Comparison of ENCODE assay signal across 20 cellular contexts in genomic region chr4:92445127-92445526, GRCh38.
"Had no signal": no experiment of that assay in that cellular context is flagged by ENCODE, and none has a peak within 500 bp of the region (broad histone marks: within the 10 kb centered on the region; RNA-seq: fewer than 3 reads in every experiment).

No MANE protein-coding gene starts in this region.

- H2AFZ ChIP-seq: hepatocyte had no signal

- H3K27ac Mint-ChIP-seq: naive thymus-derived CD8-positive, alpha-beta T cell; stimulated activated effector memory CD8-positive, alpha-beta T cell treated with anti-CD3 and anti-CD28 coated beads, Interleukin-12 subunit alpha, Interleukin-12 subunit beta, amount 100 ng/mL, for 72 hours had no signal

- H3K36me3 Mint-ChIP-seq: naive thymus-derived CD8-positive, alpha-beta T cell; stimulated activated effector memory CD8-positive, alpha-beta T cell treated with anti-CD3 and anti-CD28 coated beads, Interleukin-12 subunit alpha, Interleukin-12 subunit beta, amount 100 ng/mL, for 72 hours had no signal

- H3K4me2 ChIP-seq: hepatocyte had no signal

- H3K9me3 ChIP-seq: colonic mucosa, mucosa of descending colon, neutrophil, psoas muscle, right lobe of liver, tibial artery, upper lobe of left lung, uterus had no signal

- H3K27me3 ChIP-seq: colonic mucosa, hepatocyte, neutrophil, right lobe of liver, tibial artery, upper lobe of left lung, uterus had no signal

- H3K4me3 ChIP-seq: colonic mucosa, hepatocyte, mucosa of descending colon, psoas muscle, right lobe of liver, tibial artery, upper lobe of left lung, uterus had no signal

- H3K4me3 Mint-ChIP-seq: naive thymus-derived CD8-positive, alpha-beta T cell; stimulated activated effector memory CD8-positive, alpha-beta T cell treated with anti-CD3 and anti-CD28 coated beads, Interleukin-12 subunit alpha, Interleukin-12 subunit beta, amount 100 ng/mL, for 72 hours had no signal

- H3K27ac ChIP-seq: colonic mucosa, hepatocyte, neutrophil, psoas muscle, right lobe of liver, tibial artery, upper lobe of left lung, uterus had no signal

- H3K79me2 ChIP-seq: hepatocyte had no signal

- H3K4me1 Mint-ChIP-seq: naive thymus-derived CD8-positive, alpha-beta T cell; stimulated activated effector memory CD8-positive, alpha-beta T cell treated with anti-CD3 and anti-CD28 coated beads, Interleukin-12 subunit alpha, Interleukin-12 subunit beta, amount 100 ng/mL, for 72 hours had no signal

- DNase-seq: colonic mucosa; effector CD4-positive, alpha-beta T cell; foreskin melanocyte; head of caudate nucleus; mammary epithelial cell; mucosa of descending colon; naive thymus-derived CD8-positive, alpha-beta T cell; psoas muscle; retina; right lobe of liver; stimulated activated CD4-positive, alpha-beta T cell treated with anti-CD3 and anti-CD28 coated beads, Interleukin-4, amount 100 ng/mL, for 1 hour; stimulated activated CD8-positive, alpha-beta memory T cell treated with anti-CD3 and anti-CD28 coated beads, Interleukin-4, amount 100 ng/mL, for 48 hours; stimulated activated naive CD8-positive, alpha-beta T cell treated with anti-CD3 and anti-CD28 coated beads, Interleukin-15, Interleukin-2, amounts not matched to agents 100 U/mL and 50 U/mL, for 24 hours; tibial artery; upper lobe of left lung; uterus had no signal

- H3K36me3 ChIP-seq: colonic mucosa, neutrophil, right lobe of liver, tibial artery, upper lobe of left lung, uterus had no signal

- ATAC-seq: left lobe of liver; mucosa of descending colon; naive thymus-derived CD8-positive, alpha-beta T cell; psoas muscle; right lobe of liver; stimulated activated effector memory CD8-positive, alpha-beta T cell treated with anti-CD3 and anti-CD28 coated beads, Interleukin-12 subunit alpha, Interleukin-12 subunit beta, amount 100 ng/mL, for 72 hours; stimulated activated naive CD8-positive, alpha-beta T cell treated with anti-CD3 and anti-CD28 coated beads, Interleukin-15, Interleukin-2, amounts not matched to agents 100 U/mL and 50 U/mL, for 24 hours had no signal

- H3K4me1 ChIP-seq: colonic mucosa, psoas muscle, right lobe of liver, tibial artery, upper lobe of left lung, uterus had no signal
